Comparison of ENCODE assay signal across 1 cellular context in genomic region chr6:56250266-56250665, GRCh38.
TF ChIP-seq lines count a peak whose summit lies in the region.

No MANE protein-coding gene starts in this region.

TF ChIP-seq in H1, 55 proteins besides CTCF, POLR2A, EP300 and RAD21:
- 0 out of 2 replicates have a peak, but pooled peaks have one; percentile 9 for TF ChIP-seq USF2 (IDR thresholded peaks at IDR 0.05; ENCODE audit: low read length)
- no peak for TF ChIP-seq TAF7 (optimal IDR thresholded peaks at IDR 0.05; ENCODE audit: borderline replicate concordance, low read depth, low read length)
